ENCODE assay signal across 1 cellular context in genomic region chr13:111186305-111186930, GRCh38.
A peak's percentile ranks its signal among the peaks of the same experiment; 100 is the strongest.
TF ChIP-seq lines count a peak whose summit lies in the region.

No MANE protein-coding gene starts in this region.

TF ChIP-seq in GM12878, 131 proteins besides CTCF, POLR2A, EP300 and RAD21 (continued from another document and continues in another):
- TF ChIP-seq USF2 (IDR thresholded peaks at IDR 0.05; ENCODE audit: borderline replicate concordance, low read depth, low read length) (no peak), ATF7 (IDR thresholded peaks at IDR 0.05; ENCODE audit: low read depth) (no peak), CREB1 (IDR thresholded peaks at IDR 0.05; ENCODE audit: low read depth) (no peak), ATF2 (IDR thresholded peaks at IDR 0.05; ENCODE audit: low read length) (peak; percentile 61; the same call in 1 of the 2 replicates), MLLT1 (IDR thresholded peaks at IDR 0.05) (no peak), MTA3 (IDR thresholded peaks at IDR 0.05; ENCODE audit: borderline replicate concordance, low read length) (peak; percentile 19; the same call in 1 of the 2 replicates), SRF (IDR thresholded peaks at IDR 0.05; ENCODE audit: low read depth in 2 of 2, low read length in 2 of 2) (no peak), NBN (IDR thresholded peaks at IDR 0.05) (no peak), PAX8 (IDR thresholded peaks at IDR 0.05) (no peak), RCOR1 (conservative IDR thresholded peaks at IDR 0.05; ENCODE audit: low read depth, low read length) (no peak), PRDM15 (CRISPR knock-in tag; IDR thresholded peaks at IDR 0.05) (no peak), PKNOX1 (IDR thresholded peaks at IDR 0.05) (no peak), FOXM1 (IDR thresholded peaks at IDR 0.05; ENCODE audit: low read depth, low read length) (peak; percentile 35; the same call in 1 of the 2 replicates), RB1 (IDR thresholded peaks at IDR 0.05; ENCODE audit: borderline replicate concordance) (no peak), RELB (IDR thresholded peaks at IDR 0.05; ENCODE audit: low read depth) (no peak), MEF2B (IDR thresholded peaks at IDR 0.05; ENCODE audit: partially characterized antibody, poor library complexity, severe bottlenecking) (peak; percentile 50), ZNF592 (IDR thresholded peaks at IDR 0.05) (no peak), ZZZ3 (IDR thresholded peaks at IDR 0.05; ENCODE audit: control insufficient read depth, insufficient read length, low read depth) (no peak), SKIL (IDR thresholded peaks at IDR 0.05; ENCODE audit: low read depth, poor library complexity, severe bottlenecking) (no peak), MYC (IDR thresholded peaks at IDR 0.05; ENCODE audit: insufficient read depth, insufficient read length, insufficient replicate concordance, low read length, severe bottlenecking) (no peak), TAF1 (IDR thresholded peaks at IDR 0.05; ENCODE audit: borderline replicate concordance, low read depth, low read length) (no peak), GATAD2B (conservative IDR thresholded peaks at IDR 0.05; ENCODE audit: low read depth) (no peak), CREM (IDR thresholded peaks at IDR 0.05; ENCODE audit: low read depth) (0 out of 2 replicates have a peak, but pooled peaks have one; percentile 17), SMC3 (IDR thresholded peaks at IDR 0.05; ENCODE audit: borderline replicate concordance, low read length) (no peak), KAT2A (conservative IDR thresholded peaks at IDR 0.05; ENCODE audit: control insufficient read depth, low read depth, low read length) (no peak), CBX5 (IDR thresholded peaks at IDR 0.05; ENCODE audit: low read depth) (no peak), TARDBP (IDR thresholded peaks at IDR 0.05; ENCODE audit: borderline replicate concordance) (no peak), RELA (IDR thresholded peaks at IDR 0.05; ENCODE audit: borderline replicate concordance, partially characterized antibody) (no peak), NFIC (IDR thresholded peaks at IDR 0.05; ENCODE audit: low read depth, low read length) (peak; percentile 61), RAD51 (IDR thresholded peaks at IDR 0.05) (no peak), IRF5 (IDR thresholded peaks at IDR 0.05; ENCODE audit: borderline replicate concordance) (no peak), BHLHE40 (IDR thresholded peaks at IDR 0.05; ENCODE audit: borderline replicate concordance in 1 of 2, low read depth in 2 of 2, low read length in 1 of 2) (no peak), MXI1 (IDR thresholded peaks at IDR 0.05; ENCODE audit: low read depth, low read length) (0 out of 2 replicates have a peak, but pooled peaks have one; percentile 19), MEF2A (IDR thresholded peaks at IDR 0.05; ENCODE audit: insufficient read depth, low read depth, low read length) (peak; percentile 88), SPI1 (IDR thresholded peaks at IDR 0.05; ENCODE audit: borderline replicate concordance, insufficient read depth, low read depth, low read length) (no peak), RBBP5 (conservative IDR thresholded peaks at IDR 0.05) (no peak), ZBED1 (IDR thresholded peaks at IDR 0.05; ENCODE audit: borderline replicate concordance) (no peak), NRF1 (conservative IDR thresholded peaks at IDR 0.05; ENCODE audit: low read depth, low read length) (no peak)
